Comparison of ENCODE assay signal across 12 cellular contexts in the genomic region with DNA sequence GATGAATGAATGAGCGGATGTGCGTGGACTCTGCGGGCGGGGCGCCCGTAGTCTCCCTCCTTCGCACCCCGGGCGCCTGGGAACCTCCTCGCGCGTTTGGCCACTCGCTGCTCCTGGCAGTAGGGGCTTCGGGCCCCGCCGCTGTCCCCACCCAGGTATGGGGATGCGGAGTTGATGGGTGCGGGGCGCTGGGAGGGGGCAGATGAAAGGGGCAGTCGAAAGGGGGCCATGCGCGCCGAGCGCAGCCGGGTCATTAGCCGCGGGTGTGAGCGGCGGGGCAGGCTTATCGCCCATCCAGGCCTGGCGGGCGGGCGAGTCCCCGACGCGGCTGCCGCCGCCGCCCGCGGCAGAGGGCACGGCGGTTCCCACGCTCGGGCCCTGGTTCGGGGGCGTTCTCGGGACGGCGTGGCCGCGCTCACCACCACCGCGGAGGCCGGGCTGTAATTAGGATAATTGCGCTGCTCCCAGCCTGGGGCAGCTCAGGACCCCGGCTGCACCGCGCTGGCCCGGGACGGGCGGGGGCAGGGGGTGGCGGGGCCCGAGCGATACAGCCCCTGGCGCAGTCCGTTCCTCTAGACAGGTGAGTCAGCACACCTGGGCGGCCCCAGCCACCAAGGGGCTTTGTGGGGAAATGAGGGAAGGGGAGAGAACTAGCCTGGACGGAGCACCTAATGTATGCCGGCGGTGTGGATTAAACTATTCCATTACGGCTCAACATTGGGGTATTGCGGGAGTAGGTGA. TPM values are rescaled to one million over a fixed set of nuclear protein-coding genes. Genes with fewer than 3 reads are reported as not detected.
DNase-seq lines count a peak whose midpoint lies in the region; ATAC-seq, FAIRE-seq and TF ChIP-seq lines count a peak whose summit lies in the region.
"Had no signal": no experiment of that assay in that cellular context is flagged by ENCODE, and none has a peak within 500 bp of the region (broad histone marks: within the 10 kb centered on the region; RNA-seq: fewer than 3 reads in every experiment).

No MANE protein-coding gene starts in this region.

- DNase-seq in activated T-cell treated with anti-CD3 and anti-CD28 coated beads, Interleukin-2, amount 50 U/mL, for 4 hours: no peak
- no peak for DNase-seq in activated T-cell treated with anti-CD3 and anti-CD28 coated beads, Interleukin-2, amount 50 U/mL, for 48 hours
- DNase-seq in coronary artery (ENCODE audit: low spot score) (no peak), kidney (peak; percentile 67), testis (no peak), SHP77 (lab: John Stamatoyannopoulos, UW) (no peak)
- DNase-seq: activated CD4-positive, alpha-beta T cell treated with anti-CD3 and anti-CD28 coated beads for 4 hours; SHP77 treated with DMSO at 0.1 percent for 48 hours; stimulated activated CD4-positive, alpha-beta T cell treated with anti-CD3 and anti-CD28 coated beads, Interleukin-4, amount 100 ng/mL, for 24 hours had no signal

- peaks cover 52% of the 10 kb centered on the region for H3K27me3 Mint-ChIP-seq in activated T-cell treated with anti-CD3 and anti-CD28 coated beads, Interleukin-2, amount 50 U/mL, for 4 hours (ENCODE audit: low read depth)

- H3K9ac ChIP-seq in kidney (ENCODE audit: low read length in 2 of 2): no peak overlapping the region

- H3K9me3 ChIP-seq in kidney (ENCODE audit: control insufficient read depth in 1 of 2, low read length in 2 of 2): no peaks in the 10 kb centered on the region
- H3K9me3 ChIP-seq in testis: no peaks in the 10 kb centered on the region

- WGBS in testis, 2 donors: 29 to 36% methylated on average over 38 to 48 of the region's 73 CpGs

- H3K27me3 ChIP-seq in testis: no peaks in the 10 kb centered on the region

- TF ChIP-seq CTCF in coronary artery (IDR thresholded peaks at IDR 0.05): no peak
- TF ChIP-seq CTCF in kidney (IDR thresholded peaks at IDR 0.05; ENCODE audit: borderline replicate concordance, extremely low read depth, insufficient read depth): no peak
- no peak for TF ChIP-seq CTCF in testis (IDR thresholded peaks at IDR 0.05)

- H3K36me3 ChIP-seq in kidney (ENCODE audit: control insufficient read depth in 1 of 2, insufficient read depth in 2 of 2, low read length in 2 of 2) (no peaks in the 10 kb centered on the region), testis (ENCODE audit: low read depth, missing control alignments) (no peaks in the 10 kb centered on the region)

- H3K27ac ChIP-seq in coronary artery (no peak overlapping the region), kidney (ENCODE audit: low read depth in 2 of 2, low read length in 2 of 2) (no peak overlapping the region), testis (no peak overlapping the region)

- peaks cover 3% of the 10 kb centered on the region for H3K36me3 Mint-ChIP-seq in activated T-cell treated with anti-CD3 and anti-CD28 coated beads, Interleukin-2, amount 50 U/mL, for 4 hours (ENCODE audit: insufficient read depth)

- H3K9me3 Mint-ChIP-seq in activated T-cell treated with anti-CD3 and anti-CD28 coated beads, Interleukin-2, amount 50 U/mL, for 4 hours: no peaks in the 10 kb centered on the region
- H3K9me3 Mint-ChIP-seq: neural crest cell had no signal

- peak; percentile 30 to 32 for ATAC-seq in activated T-cell treated with anti-CD3 and anti-CD28 coated beads, Interleukin-2, amount 50 U/mL, for 4 hours
- ATAC-seq in HG03520 (IDR thresholded peaks at IDR 0.05; ENCODE audit: unreplicated experiment) (no peak), HG03095 (IDR thresholded peaks at IDR 0.05; ENCODE audit: unreplicated experiment) (no peak)

- intact Hi-C loops in kidney (cut with DNase I) (no loop called here), testis (cut with DNase I; ENCODE audit: low total_unique reads) (no loop called here)

- FAIRE-seq in kidney (lab: Jason Lieb, UNC): no peak

- TF ChIP-seq POLR2A in testis (IDR thresholded peaks at IDR 0.05): no peak

- no peaks in the 10 kb centered on the region for H3K4me1 ChIP-seq in kidney (ENCODE audit: control insufficient read depth in 1 of 2, insufficient read depth in 1 of 2, low read depth in 1 of 2, low read length in 2 of 2)
- H3K4me1 ChIP-seq in testis: no peaks in the 10 kb centered on the region

- H3K4me3 Mint-ChIP-seq in activated T-cell treated with anti-CD3 and anti-CD28 coated beads, Interleukin-2, amount 50 U/mL, for 4 hours: peak overlapping the region; percentile 52
- H3K4me3 Mint-ChIP-seq: neural crest cell had no signal

- H3K4me1 Mint-ChIP-seq in activated T-cell treated with anti-CD3 and anti-CD28 coated beads, Interleukin-2, amount 50 U/mL, for 4 hours (ENCODE audit: low read depth): peaks cover 4% of the 10 kb centered on the region

- H3K4me3 ChIP-seq in coronary artery (peak overlapping the region; percentile 56), kidney (ENCODE audit: low read length in 2 of 2) (no peak overlapping the region), testis (peak overlapping the region; percentile 24 to 38)

RNA-seq across cellular contexts. Expression of a gene that starts 22.1 kb away (rescaled TPM):
- 1 to 10 TPM; 3.1 to 3.5 (median 3.2) TPM for total RNA-seq in activated T-cell treated with anti-CD3 and anti-CD28 coated beads, Interleukin-2, amount 50 U/mL, for 4 hours
- total RNA-seq in kidney (78.6 TPM), testis (100 to 1,000 TPM in 1 of 2 donors, 10 to 100 TPM in 1; 79.0 to 124 TPM)
- polyA plus RNA-seq in kidney (ENCODE audit: insufficient read depth, low read depth, low replicate concordance) (21.7 TPM), testis (ENCODE audit: insufficient read depth, low read depth, low replicate concordance) (20.1 TPM)

Comparison
In these comparisons a context has a peak if more than half of its experiments do, and no peak if none do; other contexts are left out.
1. ATAC-seq: peak in activated T-cell treated with anti-CD3 and anti-CD28 coated beads, Interleukin-2, amount 50 U/mL, for 4 hours (2 of 2); none in HG03520 (single experiment) and HG03095 (single experiment).
2. H3K4me3 ChIP-seq: peak in coronary artery (single experiment) and testis (2 of 2); none in kidney (0 of 2).
3. RNA of a gene that starts 22.1 kb away (total RNA-seq): 79.0 to 124 TPM in testis and 78.6 TPM in kidney (single experiment); 3.1 to 3.5 TPM in activated T-cell treated with anti-CD3 and anti-CD28 coated beads, Interleukin-2, amount 50 U/mL, for 4 hours; every median in the first group is over 10 times any median in the second.